ENCODE assay signal across 8 cellular contexts in the genomic region with DNA sequence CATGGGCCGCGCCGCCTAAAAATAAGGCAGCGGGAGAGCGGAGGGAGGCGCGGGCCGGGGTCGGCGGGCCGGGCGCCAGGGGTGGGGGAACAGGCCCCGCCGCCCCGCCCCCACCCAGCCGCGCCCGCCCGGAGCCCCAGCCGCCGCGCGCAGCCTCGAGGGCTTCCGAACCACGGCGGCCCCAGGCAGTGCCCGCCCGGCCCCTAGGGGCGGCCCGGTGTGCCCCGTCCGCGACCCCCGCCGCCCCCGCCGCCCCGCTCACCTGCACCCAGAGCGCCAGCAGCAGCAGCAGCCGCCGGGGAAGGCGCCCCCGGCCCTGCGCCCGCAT. TPM values are rescaled to one million over a fixed set of nuclear protein-coding genes. Genes with fewer than 3 reads are reported as not detected.
A peak's percentile ranks its signal among the peaks of the same experiment; 100 is the strongest.
DNase-seq lines count a peak whose midpoint lies in the region; ATAC-seq and TF ChIP-seq lines count a peak whose summit lies in the region.

No MANE protein-coding gene starts in this region.

- no peaks in the 10 kb centered on the region for H3K9me3 Mint-ChIP-seq in T-helper 2 cell treated with Interferon-gamma antibody and Interleukin-4, amounts not matched to agents 5 μg/mL and 100 μg/mL, for 36 hours
- no peaks in the 10 kb centered on the region for H3K9me3 Mint-ChIP-seq in activated B cell treated with CpG ODN at 0.5 μM for 24 hours

- no peaks in the 10 kb centered on the region for H3K9me3 ChIP-seq in iPS-18a (ENCODE audit: control insufficient read depth, low read depth, low read length)
- no peaks in the 10 kb centered on the region for H3K9me3 ChIP-seq in spleen

- DNase-seq in T-helper 2 cell treated with Interferon-gamma antibody and Interleukin-4, amounts not matched to agents 5 μg/mL and 100 μg/mL, for 36 hours (ENCODE audit: low spot score): no peak
- DNase-seq in T-helper 2 cell (no peak), activated B cell treated with CpG ODN at 0.5 μM for 24 hours (no peak), spleen (no peak), GM19240 (ENCODE audit: insufficient read length, low spot score) (no peak), iPS-NIHi11 (ENCODE audit: low spot score) (no peak)

- peaks cover 25% of the 10 kb centered on the region for H3K27me3 Mint-ChIP-seq in T-helper 2 cell treated with Interferon-gamma antibody and Interleukin-4, amounts not matched to agents 5 μg/mL and 100 μg/mL, for 36 hours (ENCODE audit: low read depth)
- H3K27me3 Mint-ChIP-seq in activated B cell treated with CpG ODN at 0.5 μM for 24 hours: peaks cover 22% of the 10 kb centered on the region

- ATAC-seq in activated B cell treated with CpG ODN at 0.5 μM for 24 hours (ENCODE audit: low read depth) (no peak), GM19395 (IDR thresholded peaks at IDR 0.05; ENCODE audit: unreplicated experiment) (no peak)

- 0 to 5% (median 1%) methylated on average over 12 to 46 of the region's 46 CpGs for WGBS in spleen, 5 donors

- peaks cover 29% of the 10 kb centered on the region for H3K27me3 ChIP-seq in iPS-18a (ENCODE audit: control insufficient read depth, insufficient read depth, low read length)
- H3K27me3 ChIP-seq in spleen (replicated peaks in 1 of 7): peaks cover 0 to 63% (median 38%) of the 10 kb centered on the region in 7 donors

- H3K9ac ChIP-seq in iPS-18a (ENCODE audit: low read length): no peak overlapping the region

- peaks cover 6% of the 10 kb centered on the region for H3K4me1 Mint-ChIP-seq in T-helper 2 cell treated with Interferon-gamma antibody and Interleukin-4, amounts not matched to agents 5 μg/mL and 100 μg/mL, for 36 hours (ENCODE audit: low read depth)
- peaks cover 19% of the 10 kb centered on the region for H3K4me1 Mint-ChIP-seq in activated B cell treated with CpG ODN at 0.5 μM for 24 hours

- CTCF ChIA-PET in activated B cell treated with CpG ODN at 0.5 μM for 24 hours (lab: Charles Lee): no interaction called here

- peaks cover 9% of the 10 kb centered on the region for H3K4me1 ChIP-seq in iPS-18a (ENCODE audit: control insufficient read depth, low read depth, low read length)
- H3K4me1 ChIP-seq in spleen: peaks cover 4 to 48% (median 33%) of the 10 kb centered on the region in 6 donors

- no peak for TF ChIP-seq POLR2A in spleen (IDR thresholded peaks at IDR 0.05)

- POLR2A ChIA-PET in activated B cell treated with CpG ODN at 0.5 μM for 24 hours (lab: Charles Lee): no interaction called here

- H3K4me3 Mint-ChIP-seq in T-helper 2 cell treated with Interferon-gamma antibody and Interleukin-4, amounts not matched to agents 5 μg/mL and 100 μg/mL, for 36 hours: peak overlapping the region; percentile 36
- H3K4me3 Mint-ChIP-seq in activated B cell treated with CpG ODN at 0.5 μM for 24 hours: peak overlapping the region; percentile 66

- no peaks in the 10 kb centered on the region for H3K36me3 ChIP-seq in iPS-18a (ENCODE audit: control insufficient read depth, low read depth, low read length)
- no peaks in the 10 kb centered on the region for H3K36me3 ChIP-seq in spleen

- intact Hi-C loops in activated B cell treated with CpG ODN at 0.5 μM for 24 hours (cut with micrococcal nuclease) (no loop called here), spleen (cut with DNase I; ENCODE audit: low total_unique reads) (no loop called here)

- H3K4me3 ChIP-seq in iPS-18a (ENCODE audit: low read length) (peak overlapping the region; percentile 43), spleen (peak overlapping the region; percentile 20 to 73 (median 42))

- no peak overlapping the region for H3K27ac ChIP-seq in iPS-18a (ENCODE audit: low read length)
- H3K27ac ChIP-seq in spleen: no peak overlapping the region

- no peak overlapping the region for H3K27ac Mint-ChIP-seq in T-helper 2 cell treated with Interferon-gamma antibody and Interleukin-4, amounts not matched to agents 5 μg/mL and 100 μg/mL, for 36 hours
- H3K27ac Mint-ChIP-seq in activated B cell treated with CpG ODN at 0.5 μM for 24 hours: no peak overlapping the region

- TF ChIP-seq CTCF in activated B cell treated with CpG ODN at 0.5 μM for 24 hours (IDR thresholded peaks at IDR 0.05) (no peak), spleen (IDR thresholded peaks at IDR 0.05 in 8 of 11, conservative IDR thresholded peaks at IDR 0.05 in 3 of 11) (no peak)

- H3K36me3 Mint-ChIP-seq in T-helper 2 cell treated with Interferon-gamma antibody and Interleukin-4, amounts not matched to agents 5 μg/mL and 100 μg/mL, for 36 hours (ENCODE audit: low read depth): no peaks in the 10 kb centered on the region
- no peaks in the 10 kb centered on the region for H3K36me3 Mint-ChIP-seq in activated B cell treated with CpG ODN at 0.5 μM for 24 hours (ENCODE audit: low read depth)

RNA-seq across cellular contexts. Expression of gene JAG2, which starts 0.5 kb away (rescaled TPM):
- total RNA-seq in activated B cell treated with CpG ODN at 0.5 μM for 24 hours (0.07 and 0.44 TPM in 2 replicates), spleen (10 to 100 TPM in 1 of 7 donors, 1 to 10 TPM in 6; 3.0 to 10.8 (median 6.0) TPM)
- polyA plus RNA-seq in spleen: 10 to 100 TPM in 1 of 3 donors, 1 to 10 TPM in 2; 6.1 to 14.3 (median 6.6) TPM

RNA-seq across cellular contexts. Expression of gene NUDT14, which starts 13.1 kb away (rescaled TPM):
- 15.1 and 15.2 TPM in 2 replicates for total RNA-seq in activated B cell treated with CpG ODN at 0.5 μM for 24 hours
- 10 to 100 TPM; 10.1 to 31.1 (median 25.3) TPM for total RNA-seq in spleen
- polyA plus RNA-seq in spleen: 10 to 100 TPM; 17.7 to 25.4 (median 17.7) TPM
